In genomic region chr12:129903956-129904769, GRCh38 we compare ENCODE assay signal across 14 cellular contexts. TPM values are rescaled to one million over a fixed set of nuclear protein-coding genes. Genes with fewer than 3 reads are reported as not detected.
DNase-seq lines count a peak whose midpoint lies in the region; ATAC-seq and TF ChIP-seq lines count a peak whose summit lies in the region.
"Had no signal": no experiment of that assay in that cellular context is flagged by ENCODE, and none has a peak within 500 bp of the region (broad histone marks: within the 10 kb centered on the region; RNA-seq: fewer than 3 reads in every experiment).

Gene TMEM132D (minus strand): TSS chr12:129904025.

- peaks cover 4% of the 10 kb centered on the region for H3K4me1 Mint-ChIP-seq in glutamatergic neuron (ENCODE audit: low read depth, unreplicated experiment)

- H3K36me3 Mint-ChIP-seq in glutamatergic neuron (ENCODE audit: unreplicated experiment) = peaks cover 6% of the 10 kb centered on the region

- H3K4me2 ChIP-seq in osteoblast (ENCODE audit: insufficient read depth, low read length) = no peak within 1 kb of the TSS

- H3K4me1 ChIP-seq in ES-I3 (ENCODE audit: insufficient read depth, low read length) (no peaks in the 10 kb centered on the region; the same call in 1 of the 2 replicates), osteoblast (ENCODE audit: insufficient read depth, low read length) (no peaks in the 10 kb centered on the region)
- H3K4me1 ChIP-seq: BE2C had no signal

- H2AFZ ChIP-seq in osteoblast (ENCODE audit: low read length) = no peak within 1 kb of the TSS

- H3K79me2 ChIP-seq in osteoblast (ENCODE audit: insufficient read depth, low read length) = no peaks in the 10 kb centered on the region

- no peaks in the 10 kb centered on the region for H4K20me1 ChIP-seq in osteoblast (ENCODE audit: insufficient read depth, low read length)

- H3K27me3 Mint-ChIP-seq in glutamatergic neuron (ENCODE audit: unreplicated experiment) = peaks cover 9% of the 10 kb centered on the region

- DNase-seq in NCI-H510A treated with DMSO at 0.1 percent for 48 hours (lab: John Stamatoyannopoulos, UW) (peak; percentile 35), glutamatergic neuron (peak; percentile 55), osteoblast (ENCODE audit: insufficient read length, low spot score, missing footprints) (peak; percentile 25), kidney glomerular epithelial cell (lab: John Stamatoyannopoulos, UW) (no peak), foreskin fibroblast (no peak), globus pallidus (ENCODE audit: low spot score) (no peak)
- DNase-seq: BE2C; IMR-90; stimulated activated CD4-positive, alpha-beta T cell treated with anti-CD3 and anti-CD28 coated beads, Interleukin-4, amount 100 ng/mL, for 24 hours; stimulated activated naive CD8-positive, alpha-beta T cell treated with anti-CD3 and anti-CD28 coated beads, Interleukin-15, Interleukin-2, amounts not matched to agents 100 U/mL and 50 U/mL, for 24 hours had no signal

- no peaks in the 10 kb centered on the region for H3K27me3 ChIP-seq in osteoblast (ENCODE audit: insufficient read depth, low read length)
- H3K27me3 ChIP-seq: BE2C had no signal

- no peak within 1 kb of the TSS for H3K27ac ChIP-seq in osteoblast (ENCODE audit: low read depth, low read length)

- peak within 1 kb of the TSS; percentile 91 for H3K4me3 Mint-ChIP-seq in glutamatergic neuron (ENCODE audit: unreplicated experiment)

- H3K4me3 ChIP-seq in osteoblast (ENCODE audit: insufficient read depth, low read length) (no peak within 1 kb of the TSS), foreskin fibroblast (ENCODE audit: low read depth in 1 of 2, low read length in 2 of 2) (peak within 1 kb of the TSS in 1 of 2 donors; percentile 31)

- no peaks in the 10 kb centered on the region for H3K9me3 ChIP-seq in ES-I3 (ENCODE audit: control insufficient read depth, insufficient read depth, low read length)
- peaks cover 4% of the 10 kb centered on the region for H3K9me3 ChIP-seq in osteoblast (ENCODE audit: low read depth, low read length)
- H3K9me3 ChIP-seq: BE2C had no signal

- peak within 1 kb of the TSS; percentile 71 for H3K9ac ChIP-seq in ES-I3 (ENCODE audit: low read depth, low read length)

- ATAC-seq in GM18909 (IDR thresholded peaks at IDR 0.05; ENCODE audit: poor library complexity, unreplicated experiment) = no peak
- ATAC-seq: stimulated activated naive CD8-positive, alpha-beta T cell treated with anti-CD3 and anti-CD28 coated beads, Interleukin-15, Interleukin-2, amounts not matched to agents 100 U/mL and 50 U/mL, for 24 hours had no signal

- H3K36me3 ChIP-seq in ES-I3 (ENCODE audit: insufficient read depth, low read length) (no peaks in the 10 kb centered on the region), osteoblast (ENCODE audit: insufficient read depth, low read length) (no peaks in the 10 kb centered on the region)
- H3K36me3 ChIP-seq: BE2C had no signal

- peak within 1 kb of the TSS; percentile 74 for H3K27ac Mint-ChIP-seq in glutamatergic neuron (ENCODE audit: unreplicated experiment)

- TF ChIP-seq CTCF in glutamatergic neuron (IDR thresholded peaks at IDR 0.05; ENCODE audit: partially characterized antibody, unreplicated experiment) (no peak), osteoblast (IDR thresholded peaks at IDR 0.05; ENCODE audit: extremely low read depth, low read depth, low read length) (no peak), foreskin fibroblast (IDR thresholded peaks at IDR 0.05; ENCODE audit: low read depth, low read length) (no peak)

- H3K9me3 Mint-ChIP-seq in glutamatergic neuron (ENCODE audit: unreplicated experiment) = peaks cover 17% of the 10 kb centered on the region

RNA-seq across cellular contexts. Expression of gene TMEM132D, which starts in this region (rescaled TPM):
- 16.5 TPM for total RNA-seq in glutamatergic neuron (ENCODE audit: unreplicated experiment)
- total RNA-seq in osteoblast = not detected in 2 replicates
- total RNA-seq: IMR-90, mesenteric fat pad, pulmonary artery endothelial cell had no signal

Comparison
In these comparisons a context has a peak if more than half of its experiments do, and no peak if none do; other contexts are left out.
1. RNA of gene TMEM132D (total RNA-seq): 16.5 TPM in glutamatergic neuron (single experiment); not detected in osteoblast; every median in the first group is over 10 times any median in the second.
2. Peak in DNase-seq in osteoblast; RNA of the gene not detected or under 1 TPM.
3. DNase-seq: peak in NCI-H510A treated with DMSO at 0.1 percent for 48 hours (single experiment) and glutamatergic neuron (single experiment); none in kidney glomerular epithelial cell (single experiment), foreskin fibroblast (0 of 2) and globus pallidus (single experiment).